In genomic region chr14:94449930-94450329, GRCh38 we compare ENCODE assay signal across 23 cellular contexts. TPM values are rescaled to one million over a fixed set of nuclear protein-coding genes. Genes with fewer than 3 reads are reported as not detected.
"Had no signal": no experiment of that assay in that cellular context is flagged by ENCODE, and none has a peak within 500 bp of the region (broad histone marks: within the 10 kb centered on the region; RNA-seq: fewer than 3 reads in every experiment).

No MANE protein-coding gene starts in this region.

- H3K9me3 ChIP-seq: esophagus squamous epithelium, neutrophil had no signal

- H3K36me3 Mint-ChIP-seq: naive thymus-derived CD4-positive, alpha-beta T cell had no signal

- H3K27ac Mint-ChIP-seq: naive thymus-derived CD4-positive, alpha-beta T cell; nephron progenitor cell had no signal

- ATAC-seq: gastroesophageal sphincter; left colon; naive thymus-derived CD4-positive, alpha-beta T cell had no signal

- H3K4me3 Mint-ChIP-seq: naive thymus-derived CD4-positive, alpha-beta T cell; nephron progenitor cell had no signal

- H3K4me3 ChIP-seq: esophagus squamous epithelium, gastroesophageal sphincter had no signal

- H3K36me3 ChIP-seq: esophagus squamous epithelium, gastroesophageal sphincter, neutrophil had no signal

- H3K27ac ChIP-seq: esophagus squamous epithelium, gastroesophageal sphincter, neutrophil had no signal

- FAIRE-seq: endometrium, small intestine, urothelium cell line had no signal

- H3K4me1 Mint-ChIP-seq: naive thymus-derived CD4-positive, alpha-beta T cell had no signal

- H3K27me3 ChIP-seq: esophagus squamous epithelium had no signal

- DNase-seq: cortex of kidney; effector memory CD4-positive, alpha-beta T cell; esophagus squamous epithelium; foreskin fibroblast; glutamatergic neuron; left colon; mammary epithelial cell; naive thymus-derived CD4-positive, alpha-beta T cell; nephron progenitor cell; posterior cingulate gyrus; small intestine; stimulated activated CD4-positive, alpha-beta T cell treated with anti-CD3 and anti-CD28 coated beads, Interleukin-12 subunit alpha, Interleukin-12 subunit beta, amount 100 ng/mL, for 4 hours; stimulated activated naive CD4-positive, alpha-beta T cell had no signal

RNA-seq across cellular contexts. Expression of gene SERPINA11, which starts 2.7 kb away (rescaled TPM):
- total RNA-seq: chondrocyte; esophagus squamous epithelium; gastroesophageal sphincter; kidney epithelial cell; left colon; mesenteric fat pad; mononuclear cell; naive thymus-derived CD4-positive, alpha-beta T cell; osteoblast; pulmonary artery endothelial cell had no signal
- polyA plus RNA-seq: naive thymus-derived CD4-positive, alpha-beta T cell had no signal

RNA-seq across cellular contexts. Expression of gene SERPINA9, which starts 26.1 kb away (rescaled TPM):
- total RNA-seq: chondrocyte; esophagus squamous epithelium; gastroesophageal sphincter; kidney epithelial cell; left colon; mesenteric fat pad; mononuclear cell; naive thymus-derived CD4-positive, alpha-beta T cell; pulmonary artery endothelial cell had no signal
- polyA plus RNA-seq: naive thymus-derived CD4-positive, alpha-beta T cell had no signal

RNA-seq across cellular contexts. Expression of gene SERPINA12, which starts 59.3 kb away (rescaled TPM):
- total RNA-seq: chondrocyte; esophagus squamous epithelium; gastroesophageal sphincter; kidney epithelial cell; left colon; mammary epithelial cell; mesenteric fat pad; mononuclear cell; naive thymus-derived CD4-positive, alpha-beta T cell; osteoblast; pulmonary artery endothelial cell had no signal
- polyA plus RNA-seq: mammary epithelial cell; naive thymus-derived CD4-positive, alpha-beta T cell had no signal
